ENCODE assay signal across 8 cellular contexts in the genomic region with DNA sequence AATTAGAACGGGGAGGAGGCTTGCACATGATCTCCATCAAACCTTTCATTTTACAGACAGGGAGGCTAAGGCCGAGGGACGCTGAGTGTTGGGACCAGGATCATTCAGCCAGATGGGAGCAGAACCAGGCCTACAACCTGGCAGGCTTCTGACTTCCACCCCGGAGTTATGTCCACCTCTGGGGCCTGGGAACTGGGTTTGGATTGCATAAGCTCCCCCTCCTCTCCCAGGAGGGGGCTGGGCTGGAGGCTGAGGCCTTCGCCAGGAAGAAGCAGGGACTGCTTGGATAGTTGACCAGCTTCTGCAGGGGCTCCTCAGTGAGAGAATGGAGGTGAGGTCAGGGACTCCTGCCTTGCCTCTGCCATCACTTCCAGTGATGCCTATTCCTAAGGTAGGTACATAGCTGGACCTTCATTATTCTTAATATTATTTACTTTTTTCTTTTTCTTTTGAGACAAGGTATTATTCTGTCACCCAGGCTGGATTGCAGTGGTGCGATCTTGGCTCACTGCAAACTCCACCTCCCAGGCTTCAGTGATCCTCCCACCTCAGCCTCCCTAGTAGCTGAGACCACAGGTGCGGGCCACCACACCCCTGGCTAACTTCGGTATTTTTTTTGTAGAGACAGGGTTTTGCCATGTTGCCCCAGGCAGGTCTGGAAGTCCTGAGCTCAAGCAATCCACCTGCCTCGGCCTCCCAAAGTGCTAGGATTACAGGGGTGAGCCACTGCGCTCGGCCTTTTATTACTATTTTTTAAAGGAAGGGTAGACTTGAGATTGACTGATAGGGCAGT. TPM values are rescaled to one million over a fixed set of nuclear protein-coding genes. Genes with fewer than 3 reads are reported as not detected.
DNase-seq lines count a peak whose midpoint lies in the region; ATAC-seq and TF ChIP-seq lines count a peak whose summit lies in the region.

No MANE protein-coding gene starts in this region.

- H3K9me3 ChIP-seq in Karpas-422 (ENCODE audit: low read length) = no peaks in the 10 kb centered on the region

- no peaks in the 10 kb centered on the region; the same call in 1 of the 2 replicates for H3K36me3 ChIP-seq in Karpas-422 (ENCODE audit: insufficient read depth, low read length)

- ATAC-seq in GM18861 (IDR thresholded peaks at IDR 0.05; ENCODE audit: unreplicated experiment) (no peak), HG03521 (IDR thresholded peaks at IDR 0.05; ENCODE audit: unreplicated experiment) (no peak), HG03280 (IDR thresholded peaks at IDR 0.05; ENCODE audit: unreplicated experiment) (no peak)

- H3K4me3 Mint-ChIP-seq in brain (peak overlapping the region; percentile 91 to 96 (median 93)), nephron (peak overlapping the region; percentile 86 to 97 (median 88))

- H3K27me3 ChIP-seq in Karpas-422 (ENCODE audit: low read length) = no peaks in the 10 kb centered on the region

- H3K27ac ChIP-seq in Karpas-422 (ENCODE audit: low read length) = peak overlapping the region; percentile 72; the same call in 1 of the 2 replicates

- H3K27ac Mint-ChIP-seq in brain (peak overlapping the region in 4 of 5 experiments; percentile 46 to 89 (median 74)), nephron (peak overlapping the region in 1 of 3 experiments; percentile 50)

- peak overlapping the region; percentile 92 for H3K4me3 ChIP-seq in Karpas-422 (ENCODE audit: low read length)

- H3K4me2 ChIP-seq in Karpas-422 (ENCODE audit: low read depth, low read length, poor library complexity, severe bottlenecking) = peak overlapping the region; percentile 94

- peaks cover 32% of the 10 kb centered on the region for H3K79me2 ChIP-seq in Karpas-422 (ENCODE audit: low read length)

- DNase-seq in ELF-1 (ENCODE audit: low read depth, low spot score) = peak; percentile 57
- DNase-seq in Karpas-422 = no peak
- no peak for DNase-seq in NCI-H526 treated with DMSO at 0.1 percent for 48 hours (lab: John Stamatoyannopoulos, UW)

- H3K9me3 Mint-ChIP-seq in brain (peaks cover 0 to 3% (median 0%) of the 10 kb centered on the region in 5 experiments), nephron (no peaks in the 10 kb centered on the region)

- no peaks in the 10 kb centered on the region for H3K9me2 ChIP-seq in Karpas-422 (replicated peaks; ENCODE audit: insufficient read depth, low read length)

- peaks cover 36% of the 10 kb centered on the region for H3K4me1 ChIP-seq in Karpas-422 (ENCODE audit: low read length)

- H3K36me3 Mint-ChIP-seq in brain (peaks cover 5% of the 10 kb centered on the region), nephron (ENCODE audit: low read depth) (no peaks in the 10 kb centered on the region)

- no peaks in the 10 kb centered on the region for H4K20me1 ChIP-seq in Karpas-422 (ENCODE audit: insufficient read depth, low read depth, low read length)

- H3K4me1 Mint-ChIP-seq in brain (peaks cover 34% of the 10 kb centered on the region), nephron (peaks cover 7% of the 10 kb centered on the region)

- H3K27me3 Mint-ChIP-seq in brain (peaks cover 3% of the 10 kb centered on the region), nephron (ENCODE audit: low read depth) (no peaks in the 10 kb centered on the region)

- no peak for TF ChIP-seq CTCF in brain (conservative IDR thresholded peaks at IDR 0.05)
- TF ChIP-seq CTCF in nephron (IDR thresholded peaks at IDR 0.05; ENCODE audit: unreplicated experiment in 3 of 3) = no peak

- H2AFZ ChIP-seq in Karpas-422 (ENCODE audit: low read length) = peak overlapping the region; percentile 96; the same call in 1 of the 2 replicates

- peak overlapping the region; percentile 87 for H3K9ac ChIP-seq in Karpas-422 (ENCODE audit: low read length)

RNA-seq across cellular contexts. Expression of gene SNX10, which starts 1.3 kb away (rescaled TPM):
- total RNA-seq in Karpas-422 (2014; rRNA removed; shearing (Covaris generic); ENCODE audit: low replicate concordance) = 4.9 and 24.2 TPM in 2 replicates
- 15.5 TPM for polyA plus RNA-seq in brain (ENCODE audit: insufficient read depth, low read depth, low replicate concordance)
